12 cellular contexts compared by ENCODE assay signal in the genomic region with DNA sequence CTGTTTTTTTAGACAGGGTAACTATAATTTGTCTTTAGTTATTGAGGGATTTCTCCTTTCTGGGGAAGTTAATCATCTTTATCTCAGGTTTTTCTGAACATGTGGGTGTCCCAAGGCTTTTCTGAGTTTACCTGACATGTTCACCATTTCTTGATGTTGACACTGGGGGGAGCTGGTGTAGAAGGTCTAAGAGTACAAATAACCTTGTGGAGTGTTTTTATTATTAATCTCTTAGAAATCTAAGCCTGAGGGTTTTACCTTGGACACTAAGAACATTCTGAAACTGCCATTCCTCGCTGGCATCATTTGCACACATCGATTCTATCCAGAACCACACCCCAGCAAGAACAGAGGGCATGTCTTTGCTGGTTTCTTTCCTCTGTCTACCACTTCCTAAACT. TPM values are rescaled to one million over a fixed set of nuclear protein-coding genes. Genes with fewer than 3 reads are reported as not detected.
DNase-seq lines count a peak whose midpoint lies in the region; ATAC-seq and TF ChIP-seq lines count a peak whose summit lies in the region.
"Had no signal": no experiment of that assay in that cellular context is flagged by ENCODE, and none has a peak within 500 bp of the region (broad histone marks: within the 10 kb centered on the region; RNA-seq: fewer than 3 reads in every experiment).

No MANE protein-coding gene starts in this region.

- H3K36me3 ChIP-seq in liver (ENCODE audit: control insufficient read depth in 4 of 4, insufficient read depth in 3 of 4, low read depth in 1 of 4, low read length in 3 of 4) (peaks cover 8 to 34% (median 30%) of the 10 kb centered on the region in 4 donors), MG63 (peaks cover 92% of the 10 kb centered on the region)

- no peak for ATAC-seq in HG02610 (IDR thresholded peaks at IDR 0.05; ENCODE audit: unreplicated experiment)

- H3K9me3 ChIP-seq in liver (ENCODE audit: control insufficient read depth in 4 of 4, low read length in 3 of 4) (no peaks in the 10 kb centered on the region), MG63 (no peaks in the 10 kb centered on the region)
- H3K9me3 ChIP-seq: thoracic aorta had no signal

- no peaks in the 10 kb centered on the region for H3K27me3 ChIP-seq in liver (ENCODE audit: control insufficient read depth in 4 of 4, insufficient read depth in 4 of 4, low read length in 3 of 4)
- no peaks in the 10 kb centered on the region for H3K27me3 ChIP-seq in MG63

- TF ChIP-seq CTCF in astrocyte of the cerebellum (IDR thresholded peaks at IDR 0.05; ENCODE audit: low read depth, low read length, missing control alignments) (peak; percentile 51), liver (IDR thresholded peaks at IDR 0.05; ENCODE audit: low read depth, low read length, missing input control) (peak; percentile 15)

- no peak overlapping the region for H3K9ac ChIP-seq in liver (ENCODE audit: low read depth in 1 of 2, low read length in 2 of 2)

- peak; percentile 11 to 17 for DNase-seq in AML-193 (lab: John Stamatoyannopoulos, UW)
- peak; percentile 41 for DNase-seq in HCEC 1CT
- no peak for DNase-seq in astrocyte of the cerebellum (ENCODE audit: low read depth)
- no peak for DNase-seq in MG63
- no peak for DNase-seq in GDM1 (lab: John Stamatoyannopoulos, UW)
- no peak for DNase-seq in activated CD8-positive, alpha-beta memory T cell treated with anti-CD3 and anti-CD28 coated beads, Interleukin-2, amount 50 U/mL, for 48 hours
- DNase-seq: activated naive CD4-positive, alpha-beta T cell; naive B cell; NCI-H146 had no signal

- H3K4me1 ChIP-seq in liver (ENCODE audit: control insufficient read depth in 4 of 4, insufficient read depth in 4 of 4, low read length in 3 of 4): peaks cover 4 to 11% (median 5%) of the 10 kb centered on the region in 4 donors

- peak; percentile 51 to 61 for TF ChIP-seq RAD21 in liver (IDR thresholded peaks at IDR 0.05)

- WGBS in liver: 85% methylated on average over 2 of the region's 2 CpGs

- H3K4me3 ChIP-seq in astrocyte of the cerebellum (ENCODE audit: low read depth, low read length): no peak overlapping the region
- H3K4me3 ChIP-seq in liver (ENCODE audit: low read depth in 1 of 3, low read length in 3 of 3): no peak overlapping the region
- H3K4me3 ChIP-seq in MG63: no peak overlapping the region
- H3K4me3 ChIP-seq: thoracic aorta had no signal

- no peak overlapping the region for H3K27ac ChIP-seq in liver (ENCODE audit: low read depth in 1 of 2, low read length in 2 of 2)
- H3K27ac ChIP-seq: thoracic aorta had no signal

- in situ Hi-C loops in astrocyte of the cerebellum (cut with HindIII; ENCODE audit: low sequenced_read_pairs): no loop called here

TF ChIP-seq in liver, 16 proteins besides CTCF, POLR2A, EP300 and RAD21:
- TF ChIP-seq MAX (IDR thresholded peaks at IDR 0.05) (no peak), HNF4G (IDR thresholded peaks at IDR 0.05) (no peak), JUND (IDR thresholded peaks at IDR 0.05) (no peak), FOXA1 (IDR thresholded peaks at IDR 0.05) (no peak), YY1 (IDR thresholded peaks at IDR 0.05) (no peak), ZBTB33 (IDR thresholded peaks at IDR 0.05) (no peak), EGR1 (IDR thresholded peaks at IDR 0.05; ENCODE audit: low read depth in 2 of 2) (no peak), FOXA2 (IDR thresholded peaks at IDR 0.05) (no peak)
- TF ChIP-seq, protein P1, sequence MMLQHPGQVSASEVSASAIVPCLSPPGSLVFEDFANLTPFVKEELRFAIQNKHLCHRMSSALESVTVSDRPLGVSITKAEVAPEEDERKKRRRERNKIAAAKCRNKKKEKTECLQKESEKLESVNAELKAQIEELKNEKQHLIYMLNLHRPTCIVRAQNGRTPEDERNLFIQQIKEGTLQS (IDR thresholded peaks at IDR 0.05): no peak

RNA-seq across cellular contexts. Expression of gene C11orf91, which starts 15.6 kb away (rescaled TPM):
- not detected for total RNA-seq in liver
- polyA plus RNA-seq in liver: not detected
- not detected in 2 replicates for total RNA-seq in MG63 (2014; rRNA removed; shearing (Covaris generic); ENCODE audit: low replicate concordance)
- total RNA-seq: thoracic aorta had no signal

RNA-seq across cellular contexts. Expression of gene CD59, which starts 20.0 kb away (rescaled TPM):
- total RNA-seq in liver: 10 to 100 TPM; 74.2 to 90.8 TPM
- 100 to 1,000 TPM; 169 to 181 TPM for polyA plus RNA-seq in liver
- 360 and 394 TPM in 2 replicates for total RNA-seq in MG63 (2014; rRNA removed; shearing (Covaris generic); ENCODE audit: low replicate concordance)

RNA-seq across cellular contexts. Expression of gene FBXO3, which starts 58.1 kb away (rescaled TPM):
- total RNA-seq in liver: 10 to 100 TPM; 20.7 to 36.4 TPM
- polyA plus RNA-seq in liver: 10 to 100 TPM; 12.2 to 17.0 TPM
- 41.7 and 48.8 TPM in 2 replicates for total RNA-seq in MG63 (2014; rRNA removed; shearing (Covaris generic); ENCODE audit: low replicate concordance)

Comparison
In these comparisons a context has a peak if more than half of its experiments do, and no peak if none do; other contexts are left out.
1. DNase-seq: peak in AML-193 (2 of 2) and HCEC 1CT (single experiment); none in astrocyte of the cerebellum (single experiment), MG63 (single experiment), GDM1 (single experiment) and activated CD8-positive, alpha-beta memory T cell treated with anti-CD3 and anti-CD28 coated beads, Interleukin-2, amount 50 U/mL, for 48 hours (single experiment).